In genomic region chr19:47714339-47714738, GRCh38 we compare ENCODE assay signal across 13 cellular contexts. TPM values are rescaled to one million over a fixed set of nuclear protein-coding genes. Genes with fewer than 3 reads are reported as not detected.
DNase-seq lines count a peak whose midpoint lies in the region; ATAC-seq, FAIRE-seq and TF ChIP-seq lines count a peak whose summit lies in the region.
"Had no signal": no experiment of that assay in that cellular context is flagged by ENCODE, and none has a peak within 500 bp of the region (broad histone marks: within the 10 kb centered on the region; RNA-seq: fewer than 3 reads in every experiment).

No MANE protein-coding gene starts in this region.

- H3K79me2 ChIP-seq in K562 (ENCODE audit: control insufficient read depth, insufficient read depth, low read length) = peaks cover 23% of the 10 kb centered on the region
- H3K79me2 ChIP-seq in keratinocyte (ENCODE audit: control insufficient read depth, insufficient read depth, low read length) = peaks cover 48% of the 10 kb centered on the region
- H3K79me2 ChIP-seq: parathyroid adenoma had no signal

- H3K9me3 ChIP-seq in K562 (replicated peaks; ENCODE audit: control insufficient read depth, insufficient read depth, low read depth, low read length) = no peaks in the 10 kb centered on the region
- H3K9me3 ChIP-seq in keratinocyte (ENCODE audit: control insufficient read depth, low read depth, low read length) = no peaks in the 10 kb centered on the region
- H3K9me3 ChIP-seq in stomach = no peaks in the 10 kb centered on the region
- H3K9me3 ChIP-seq: adrenal gland had no signal

- TF ChIP-seq POLR2A in K562 (conservative IDR thresholded peaks at IDR 0.05) (no peak), stomach (IDR thresholded peaks at IDR 0.05) (no peak)

- no peak for TF ChIP-seq CTCF in HFF-Myc (IDR thresholded peaks at IDR 0.05; ENCODE audit: low read depth, low read length, missing control alignments)
- TF ChIP-seq CTCF in K562 (IDR thresholded peaks at IDR 0.05 in 2 of 3, conservative IDR thresholded peaks at IDR 0.05 in 1 of 3; ENCODE audit: insufficient read depth in 2 of 3, low read depth in 1 of 3, low read length in 3 of 3) = no peak
- no peak for TF ChIP-seq CTCF in keratinocyte (optimal IDR thresholded peaks at IDR 0.05 in 1 of 3, IDR thresholded peaks at IDR 0.05 in 1 of 3, conservative IDR thresholded peaks at IDR 0.05 in 1 of 3; ENCODE audit: extremely low read depth in 1 of 3, insufficient read depth in 2 of 3, low read length in 3 of 3)
- TF ChIP-seq CTCF in stomach (IDR thresholded peaks at IDR 0.05) = no peak

- DNase-seq in HFF-Myc (ENCODE audit: extremely low read depth, low read depth) (no peak), K562 (ENCODE audit: extremely low read depth in 1 of 4, low spot score in 3 of 4) (no peak), keratinocyte (ENCODE audit: low read depth, low spot score) (no peak), stomach (no peak), hypothalamus (lab: John Stamatoyannopoulos, UW) (no peak), NCI-H187 treated with DMSO at 0.1 percent for 48 hours (lab: John Stamatoyannopoulos, UW) (no peak)
- no peak for DNase-seq in activated naive CD4-positive, alpha-beta T cell (lab: John Stamatoyannopoulos, UW)
- DNase-seq: activated CD4-positive, alpha-beta T cell treated with anti-CD3 and anti-CD28 coated beads, Interleukin-2, amount 50 U/mL, for 1 hour; adrenal gland; DMS53; SHP77 treated with DMSO at 0.1 percent for 48 hours had no signal

- 11% methylated on average over 4 of the region's 4 CpGs for WGBS in K562 (ENCODE audit: insufficient coverage, low coverage, missing lambda C conversion rate)
- 85 to 89% (median 86%) methylated on average over 4 of the region's 4 CpGs for WGBS in stomach, 5 donors

- intact Hi-C loops in K562 (cut with micrococcal nuclease) (no loop called here), stomach (cut with DNase I; ENCODE audit: low total_unique reads) (no loop called here)

- CTCF ChIA-PET in K562 (lab: Yijun Ruan, JAX; ENCODE audit: low intra/inter-chr PET ratio) = interaction anchor here (0.9 to 2.9 kb wide), 2 partner anchors 29 to 59 kb away, joined by 3 to 37 read pairs; no protein-coding TSS in a partner anchor

- H3K9ac ChIP-seq in K562 (ENCODE audit: insufficient read depth in 1 of 2, low read depth in 2 of 2, low read length in 2 of 2) = peak overlapping the region; percentile 6 to 69; a peak in 3 of 4 replicates
- peak overlapping the region; percentile 89 for H3K9ac ChIP-seq in keratinocyte (ENCODE audit: control insufficient read depth, extremely low read depth, insufficient read depth, low read length)
- H3K9ac ChIP-seq: parathyroid adenoma had no signal

- in situ Hi-C loops in K562 (cut with MboI) = loop anchor here (5.0 kb wide), 1 partner anchor 73 kb away; no protein-coding TSS in a partner anchor

- H3K27me3 ChIP-seq in K562 (ENCODE audit: control insufficient read depth in 2 of 2, insufficient read depth in 2 of 2, low read length in 2 of 2) = no peaks in the 10 kb centered on the region
- no peaks in the 10 kb centered on the region for H3K27me3 ChIP-seq in keratinocyte (ENCODE audit: control insufficient read depth, extremely low read depth, insufficient read depth, low read length)
- H3K27me3 ChIP-seq in stomach = peaks cover 0 to 28% (median 6%) of the 10 kb centered on the region in 3 donors
- H3K27me3 ChIP-seq: adrenal gland had no signal

- peak; percentile 72 for FAIRE-seq in K562 (lab: Jason Lieb, UNC)
- no peak for FAIRE-seq in keratinocyte (lab: Jason Lieb, UNC)

- POLR2A ChIA-PET in K562 (lab: Yijun Ruan, JAX) = interaction anchor here (0.6 to 1.6 kb wide), 5 partner anchors 14 to 583 kb away, joined by 3 to 4 read pairs (median 3); no protein-coding TSS in a partner anchor

- peaks cover 13 to 32% of the 10 kb centered on the region in 2 experiments for H3K4me1 ChIP-seq in K562 (replicated peaks in 1 of 2; ENCODE audit: control insufficient read depth in 2 of 2, insufficient read depth in 2 of 2, low read length in 2 of 2)
- H3K4me1 ChIP-seq in keratinocyte (ENCODE audit: control insufficient read depth, extremely low read depth, insufficient read depth, low read length) = peaks cover 15% of the 10 kb centered on the region
- peaks cover 23 to 65% (median 40%) of the 10 kb centered on the region in 4 donors for H3K4me1 ChIP-seq in stomach
- H3K4me1 ChIP-seq: parathyroid adenoma had no signal

- no peaks in the 10 kb centered on the region for H3K9me1 ChIP-seq in K562 (ENCODE audit: control insufficient read depth, insufficient read depth, low read length)
- H3K9me1 ChIP-seq in keratinocyte (ENCODE audit: control insufficient read depth, extremely low read depth, insufficient read depth, low read length) = peaks cover 2% of the 10 kb centered on the region

- peak overlapping the region; percentile 86 for H3K4me2 ChIP-seq in K562 (ENCODE audit: insufficient read depth, low read length)
- H3K4me2 ChIP-seq in keratinocyte (ENCODE audit: control insufficient read depth, extremely low read depth, insufficient read depth, low read depth, low read length) = peak overlapping the region; percentile 79

- H2AFZ ChIP-seq in K562 (ENCODE audit: low read depth, low read length) (no peak overlapping the region), keratinocyte (ENCODE audit: control insufficient read depth, low read length) (no peak overlapping the region)

- no peak for TF ChIP-seq RAD21 in K562 (CRISPR knock-in tag; conservative IDR thresholded peaks at IDR 0.05 in 1 of 2, IDR thresholded peaks at IDR 0.05 in 1 of 2)

- H3K36me3 ChIP-seq in K562 (ENCODE audit: control insufficient read depth, insufficient read depth, low read length) = peaks cover 17% of the 10 kb centered on the region; the same call in 2 of the 3 replicates
- peaks cover 14 to 26% of the 10 kb centered on the region in 2 experiments for H3K36me3 ChIP-seq in keratinocyte (ENCODE audit: control insufficient read depth in 2 of 2, extremely low read depth in 1 of 2, insufficient read depth in 2 of 2, low read length in 2 of 2)
- H3K36me3 ChIP-seq in stomach = peaks cover 9 to 16% (median 12%) of the 10 kb centered on the region in 4 donors

- H3K27ac ChIP-seq in K562 (ENCODE audit: extremely low read depth, low read depth, low read length) (peak overlapping the region; percentile 40; the same call in 2 of the 3 replicates), keratinocyte (ENCODE audit: control insufficient read depth, insufficient read depth, low read length) (peak overlapping the region; percentile 76), stomach (peak overlapping the region in 4 of 5 donors; percentile 78 to 91 (median 90))
- H3K27ac ChIP-seq: parathyroid adenoma had no signal

- no peak for TF ChIP-seq EP300 in K562 (IDR thresholded peaks at IDR 0.05; ENCODE audit: low read length)
- TF ChIP-seq EP300 in stomach (IDR thresholded peaks at IDR 0.05) = no peak

- dilution Hi-C loops in keratinocyte (cut with MboI; ENCODE audit: extremely low pct_ligation_motif_present, low sequenced_read_pairs) = no loop called here

- ATAC-seq in K562 (peak; percentile 10; the same call in 1 of the 3 replicates), GM19035 (IDR thresholded peaks at IDR 0.05; ENCODE audit: unreplicated experiment) (no peak)

- peak overlapping the region; percentile 85 for H3K4me3 ChIP-seq in HFF-Myc (replicated peaks; ENCODE audit: low read depth, low read length)
- peak overlapping the region; percentile 83 for H3K4me3 ChIP-seq in K562
- peak overlapping the region; percentile 79 to 98 (median 90) for H3K4me3 ChIP-seq in keratinocyte (ENCODE audit: control insufficient read depth in 2 of 3, extremely low read depth in 1 of 3, insufficient read depth in 2 of 3, low read depth in 1 of 3, low read length in 3 of 3)
- H3K4me3 ChIP-seq in stomach = peak overlapping the region; percentile 56 to 68 (median 61)

- H4K20me1 ChIP-seq in K562 (replicated peaks; ENCODE audit: control insufficient read depth, insufficient read depth, low read length) (no peaks in the 10 kb centered on the region), keratinocyte (ENCODE audit: control insufficient read depth, extremely low read depth, insufficient read depth, low read length) (peaks cover 3% of the 10 kb centered on the region)

- BruUV-seq in K562 (replicated peaks; lab: Mats Ljungman, UMichigan) = TSS peak; percentile 58

RNA-seq across cellular contexts. Expression of gene EHD2, which starts 1.1 kb away (rescaled TPM):
- total RNA-seq in K562 (2011; cell fraction: chromatin; rRNA removed; ENCODE audit: low replicate concordance) = 11.5 and 24.1 TPM in 2 replicates
- 15.1 and 17.2 TPM in 2 replicates for total RNA-seq in K562 (2011; cell fraction: nucleolus; rRNA removed)
- 13.1 and 17.8 TPM in 2 replicates for total RNA-seq in K562 (2011; cell fraction: nucleoplasm; rRNA removed)
- total RNA-seq in K562 (2014; rRNA removed) (4.3 and 5.9 TPM in 2 replicates), K562 (2014; rRNA removed; fragmentation: Illumina TruSeq; extraction: Trizol) (1.6 and 1.8 TPM in 2 replicates), K562 (2015; rRNA removed; fragmentation: Illumina TruSeq; extraction: Trizol) (1.8 and 2.3 TPM in 2 replicates), K562 (2021) (26.3 and 32.2 TPM in 2 replicates), stomach (100 to 1,000 TPM in 1 of 5 donors, 10 to 100 TPM in 4; 24.5 to 334 (median 36.2) TPM)
- polyA plus RNA-seq in K562 (2011; rRNA removed) (3.0 and 9.6 TPM in 2 replicates), K562 (2014; fragmentation: Illumina TruSeq; extraction: Trizol) (14.7 and 15.3 TPM in 2 replicates), K562 (2014; fragmentation: Nextera tagmentation; extraction: Ambion mirVana) (1 to 10 TPM; 1.7 to 2.1 TPM), K562 (2014; rRNA removed) (7.5 and 9.0 TPM in 2 replicates), keratinocyte (18.3 to 48.5 TPM (median 23.7 TPM) in 3 replicates), stomach (10 to 100 TPM; 38.6 to 45.1 (median 39.9) TPM)
- 6.5 and 11.7 TPM in 2 replicates for polyA plus RNA-seq in K562 (2011; cell fraction: cytosol; rRNA removed)
- 5.3 and 11.9 TPM in 2 replicates for polyA plus RNA-seq in K562 (2011; cell fraction: nucleus; rRNA removed)
- polyA plus RNA-seq in K562 (2012) = 20.4 and 23.6 TPM in 2 replicates
- polyA minus RNA-seq in K562 (2011; rRNA and poly(A)+ RNA removed) = 4.3 and 4.9 TPM in 2 replicates
- 31.8 and 37.0 TPM in 2 replicates for polyA minus RNA-seq in K562 (2011; cell fraction: cytosol; rRNA and poly(A)+ RNA removed)
- 7.6 and 8.9 TPM in 2 replicates for polyA minus RNA-seq in K562 (2011; cell fraction: nucleus; rRNA and poly(A)+ RNA removed)
- 35.1 TPM for polyA plus RNA-seq in keratinocyte (2011; ENCODE audit: low read depth)
- 43.9 and 91.5 TPM in 2 replicates for polyA plus RNA-seq in keratinocyte (2011; cell fraction: cytosol; rRNA removed)
- polyA plus RNA-seq in keratinocyte (2011; cell fraction: nucleus; rRNA removed) = 95.6 and 141 TPM in 2 replicates
- polyA plus RNA-seq in keratinocyte (2012; ENCODE audit: low replicate concordance) = 71.1 and 183 TPM in 2 replicates
- 26.8 to 216 TPM (median 31.6 TPM) in 3 replicates for polyA minus RNA-seq in keratinocyte
- polyA minus RNA-seq in keratinocyte (2011; cell fraction: cytosol; rRNA and poly(A)+ RNA removed) = 198 TPM
- polyA minus RNA-seq in keratinocyte (2011; cell fraction: nucleus; rRNA and poly(A)+ RNA removed) = 114 and 133 TPM in 2 replicates

RNA-seq across cellular contexts. Expression of gene NOP53, which starts 31.0 kb away (rescaled TPM):
- 71.9 and 141 TPM in 2 replicates for total RNA-seq in K562 (2011; cell fraction: chromatin; rRNA removed; ENCODE audit: low replicate concordance)
- total RNA-seq in K562 (2011; cell fraction: nucleolus; rRNA removed) = 125 and 129 TPM in 2 replicates
- total RNA-seq in K562 (2011; cell fraction: nucleoplasm; rRNA removed) = 105 and 135 TPM in 2 replicates
- total RNA-seq in K562 (2014; rRNA removed) (254 and 304 TPM in 2 replicates), K562 (2014; rRNA removed; fragmentation: Illumina TruSeq; extraction: Trizol) (97.1 and 111 TPM in 2 replicates), K562 (2015; rRNA removed; fragmentation: Illumina TruSeq; extraction: Trizol) (139 and 145 TPM in 2 replicates), K562 (2021) (207 and 231 TPM in 2 replicates), stomach (100 to 1,000 TPM; 110 to 784 (median 214) TPM)
- polyA plus RNA-seq in K562 (2011; rRNA removed) (146 and 189 TPM in 2 replicates), K562 (2014; fragmentation: Illumina TruSeq; extraction: Trizol) (113 and 268 TPM in 2 replicates), K562 (2014; fragmentation: Nextera tagmentation; extraction: Ambion mirVana) (1 to 10 TPM; 6.5 to 7.0 TPM), K562 (2014; rRNA removed) (257 and 274 TPM in 2 replicates), keratinocyte (64.5 to 80.2 TPM (median 73.9 TPM) in 3 replicates), stomach (100 to 1,000 TPM; 540 to 699 (median 547) TPM)
- 121 and 183 TPM in 2 replicates for polyA plus RNA-seq in K562 (2011; cell fraction: cytosol; rRNA removed)
- 86.3 and 109 TPM in 2 replicates for polyA plus RNA-seq in K562 (2011; cell fraction: nucleus; rRNA removed)
- 423 and 620 TPM in 2 replicates for polyA plus RNA-seq in K562 (2012)
- polyA minus RNA-seq in K562 (2011; rRNA and poly(A)+ RNA removed) = 48.0 and 49.6 TPM in 2 replicates
- 107 and 130 TPM in 2 replicates for polyA minus RNA-seq in K562 (2011; cell fraction: cytosol; rRNA and poly(A)+ RNA removed)
- polyA minus RNA-seq in K562 (2011; cell fraction: nucleus; rRNA and poly(A)+ RNA removed) = 35.7 and 49.4 TPM in 2 replicates
- polyA plus RNA-seq in keratinocyte (2011; ENCODE audit: low read depth) = 126 TPM
- polyA plus RNA-seq in keratinocyte (2011; cell fraction: cytosol; rRNA removed) = 33.7 and 90.4 TPM in 2 replicates
- 50.2 and 59.6 TPM in 2 replicates for polyA plus RNA-seq in keratinocyte (2011; cell fraction: nucleus; rRNA removed)
- 137 and 149 TPM in 2 replicates for polyA plus RNA-seq in keratinocyte (2012; ENCODE audit: low replicate concordance)
- polyA minus RNA-seq in keratinocyte = 29.1 to 62.5 TPM (median 32.3 TPM) in 3 replicates
- polyA minus RNA-seq in keratinocyte (2011; cell fraction: cytosol; rRNA and poly(A)+ RNA removed) = 129 TPM
- polyA minus RNA-seq in keratinocyte (2011; cell fraction: nucleus; rRNA and poly(A)+ RNA removed) = 28.0 and 30.9 TPM in 2 replicates

Comparison
In these comparisons a context has a peak if more than half of its experiments do, and no peak if none do; other contexts are left out.
1. H3K27ac ChIP-seq: peak in every context shown above with its lines; median percentile 90 in stomach; 76 in keratinocyte; 40 in K562.